1 cellular context compared by ENCODE assay signal in the genomic region with DNA sequence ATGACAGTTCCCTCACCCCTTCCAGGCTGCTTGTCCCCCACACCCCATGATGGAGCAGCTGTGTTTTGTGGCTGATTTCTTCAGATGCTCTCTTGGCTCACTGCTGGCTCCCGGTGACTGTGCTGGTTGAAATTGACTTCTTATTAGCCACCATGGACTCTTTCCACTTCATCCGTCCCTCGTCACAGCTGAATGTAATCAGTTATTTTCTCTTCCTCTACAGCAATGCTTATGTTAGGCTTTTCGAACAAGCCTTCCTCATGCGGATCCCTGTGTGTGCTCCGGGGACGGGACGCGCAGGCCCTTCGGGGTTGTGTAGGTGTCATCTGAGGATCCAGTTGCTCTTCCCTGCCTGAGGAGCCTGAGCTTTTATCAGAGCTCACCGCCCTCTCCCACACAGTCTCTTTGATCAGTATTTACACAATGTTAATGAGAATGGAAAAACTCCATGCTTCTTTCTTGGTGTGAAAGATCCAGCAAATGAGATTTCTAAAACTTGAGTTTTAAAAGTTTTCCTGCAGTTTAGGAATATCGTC.
TF ChIP-seq lines count a peak whose summit lies in the region.

No MANE protein-coding gene starts in this region.

TF ChIP-seq in HepG2, 621 proteins besides CTCF, POLR2A, EP300 and RAD21 (continued from another document and continues in another):
- TF ChIP-seq ZNF318 (CRISPR knock-in tag; IDR thresholded peaks at IDR 0.05): no peak
- TF ChIP-seq ZNF18 (CRISPR knock-in tag; IDR thresholded peaks at IDR 0.05; ENCODE audit: insufficient replicate concordance): no peak
- TF ChIP-seq RBM22 (optimal IDR thresholded peaks at IDR 0.05; ENCODE audit: low read length): no peak
- TF ChIP-seq JUNB (CRISPR knock-in tag; IDR thresholded peaks at IDR 0.05; ENCODE audit: borderline replicate concordance): no peak
- no peak for TF ChIP-seq ZFP36L1 (CRISPR knock-in tag; IDR thresholded peaks at IDR 0.05)
- no peak for TF ChIP-seq MTF2 (CRISPR knock-in tag; IDR thresholded peaks at IDR 0.05; ENCODE audit: borderline replicate concordance)
- TF ChIP-seq SMC3 (IDR thresholded peaks at IDR 0.05; ENCODE audit: low read length): no peak
- TF ChIP-seq, protein P1, sequence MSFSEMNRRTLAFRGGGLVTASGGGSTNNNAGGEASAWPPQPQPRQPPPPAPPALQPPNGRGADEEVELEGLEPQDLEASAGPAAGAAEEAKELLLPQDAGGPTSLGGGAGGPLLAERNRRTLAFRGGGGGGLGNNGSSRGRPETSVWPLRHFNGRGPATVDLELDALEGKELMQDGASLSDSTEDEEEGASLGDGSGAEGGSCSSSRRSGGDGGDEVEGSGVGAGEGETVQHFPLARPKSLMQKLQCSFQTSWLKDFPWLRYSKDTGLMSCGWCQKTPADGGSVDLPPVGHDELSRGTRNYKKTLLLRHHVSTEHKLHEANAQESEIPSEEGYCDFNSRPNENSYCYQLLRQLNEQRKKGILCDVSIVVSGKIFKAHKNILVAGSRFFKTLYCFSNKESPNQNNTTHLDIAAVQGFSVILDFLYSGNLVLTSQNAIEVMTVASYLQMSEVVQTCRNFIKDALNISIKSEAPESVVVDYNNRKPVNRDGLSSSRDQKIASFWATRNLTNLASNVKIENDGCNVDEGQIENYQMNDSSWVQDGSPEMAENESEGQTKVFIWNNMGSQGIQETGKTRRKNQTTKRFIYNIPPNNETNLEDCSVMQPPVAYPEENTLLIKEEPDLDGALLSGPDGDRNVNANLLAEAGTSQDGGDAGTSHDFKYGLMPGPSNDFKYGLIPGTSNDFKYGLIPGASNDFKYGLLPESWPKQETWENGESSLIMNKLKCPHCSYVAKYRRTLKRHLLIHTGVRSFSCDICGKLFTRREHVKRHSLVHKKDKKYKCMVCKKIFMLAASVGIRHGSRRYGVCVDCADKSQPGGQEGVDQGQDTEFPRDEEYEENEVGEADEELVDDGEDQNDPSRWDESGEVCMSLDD (CRISPR knock-in tag; IDR thresholded peaks at IDR 0.05; ENCODE audit: borderline replicate concordance): no peak
- TF ChIP-seq GZF1 (CRISPR knock-in tag; IDR thresholded peaks at IDR 0.05): no peak
- no peak for TF ChIP-seq HNRNPLL (IDR thresholded peaks at IDR 0.05; ENCODE audit: low read depth, low read length, poor library complexity, severe bottlenecking)
- no peak for TF ChIP-seq STAT5B (CRISPR knock-in tag; IDR thresholded peaks at IDR 0.05)
- TF ChIP-seq ASH2L (IDR thresholded peaks at IDR 0.05; ENCODE audit: insufficient read length, low read depth, low read length): peak; percentile 29
- no peak for TF ChIP-seq ZNF510 (CRISPR knock-in tag; IDR thresholded peaks at IDR 0.05; ENCODE audit: low read depth)
- no peak for TF ChIP-seq NR2C2 (CRISPR knock-in tag; IDR thresholded peaks at IDR 0.05; ENCODE audit: borderline replicate concordance)
- TF ChIP-seq ZNF773 (CRISPR knock-in tag; IDR thresholded peaks at IDR 0.05; ENCODE audit: borderline replicate concordance): no peak
- TF ChIP-seq EED (CRISPR knock-in tag; IDR thresholded peaks at IDR 0.05): no peak
- no peak for TF ChIP-seq MAZ (IDR thresholded peaks at IDR 0.05; ENCODE audit: borderline replicate concordance, low read depth, low read length)
- TF ChIP-seq MAZ (CRISPR knock-in tag; IDR thresholded peaks at IDR 0.05; ENCODE audit: low read depth): no peak
- no peak for TF ChIP-seq MBD4 (IDR thresholded peaks at IDR 0.05; ENCODE audit: borderline replicate concordance, low read length)
- TF ChIP-seq, protein P2, sequence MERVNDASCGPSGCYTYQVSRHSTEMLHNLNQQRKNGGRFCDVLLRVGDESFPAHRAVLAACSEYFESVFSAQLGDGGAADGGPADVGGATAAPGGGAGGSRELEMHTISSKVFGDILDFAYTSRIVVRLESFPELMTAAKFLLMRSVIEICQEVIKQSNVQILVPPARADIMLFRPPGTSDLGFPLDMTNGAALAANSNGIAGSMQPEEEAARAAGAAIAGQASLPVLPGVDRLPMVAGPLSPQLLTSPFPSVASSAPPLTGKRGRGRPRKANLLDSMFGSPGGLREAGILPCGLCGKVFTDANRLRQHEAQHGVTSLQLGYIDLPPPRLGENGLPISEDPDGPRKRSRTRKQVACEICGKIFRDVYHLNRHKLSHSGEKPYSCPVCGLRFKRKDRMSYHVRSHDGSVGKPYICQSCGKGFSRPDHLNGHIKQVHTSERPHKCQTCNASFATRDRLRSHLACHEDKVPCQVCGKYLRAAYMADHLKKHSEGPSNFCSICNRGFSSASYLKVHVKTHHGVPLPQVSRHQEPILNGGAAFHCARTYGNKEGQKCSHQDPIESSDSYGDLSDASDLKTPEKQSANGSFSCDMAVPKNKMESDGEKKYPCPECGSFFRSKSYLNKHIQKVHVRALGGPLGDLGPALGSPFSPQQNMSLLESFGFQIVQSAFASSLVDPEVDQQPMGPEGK (CRISPR knock-in tag; IDR thresholded peaks at IDR 0.05): 0 out of 2 replicates have a peak, but pooled peaks have one; percentile 10
- TF ChIP-seq ZFP37 (CRISPR knock-in tag; IDR thresholded peaks at IDR 0.05; ENCODE audit: borderline replicate concordance): no peak
- TF ChIP-seq TCF7L2 (IDR thresholded peaks at IDR 0.05; ENCODE audit: low read depth, low read length): 0 out of 2 replicates have a peak, but pooled peaks have one; percentile 46
- no peak for TF ChIP-seq YEATS2 (CRISPR knock-in tag; IDR thresholded peaks at IDR 0.05; ENCODE audit: borderline replicate concordance)
- no peak for TF ChIP-seq ZNF569 (CRISPR knock-in tag; IDR thresholded peaks at IDR 0.05; ENCODE audit: borderline replicate concordance)
- TF ChIP-seq, protein P3, sequence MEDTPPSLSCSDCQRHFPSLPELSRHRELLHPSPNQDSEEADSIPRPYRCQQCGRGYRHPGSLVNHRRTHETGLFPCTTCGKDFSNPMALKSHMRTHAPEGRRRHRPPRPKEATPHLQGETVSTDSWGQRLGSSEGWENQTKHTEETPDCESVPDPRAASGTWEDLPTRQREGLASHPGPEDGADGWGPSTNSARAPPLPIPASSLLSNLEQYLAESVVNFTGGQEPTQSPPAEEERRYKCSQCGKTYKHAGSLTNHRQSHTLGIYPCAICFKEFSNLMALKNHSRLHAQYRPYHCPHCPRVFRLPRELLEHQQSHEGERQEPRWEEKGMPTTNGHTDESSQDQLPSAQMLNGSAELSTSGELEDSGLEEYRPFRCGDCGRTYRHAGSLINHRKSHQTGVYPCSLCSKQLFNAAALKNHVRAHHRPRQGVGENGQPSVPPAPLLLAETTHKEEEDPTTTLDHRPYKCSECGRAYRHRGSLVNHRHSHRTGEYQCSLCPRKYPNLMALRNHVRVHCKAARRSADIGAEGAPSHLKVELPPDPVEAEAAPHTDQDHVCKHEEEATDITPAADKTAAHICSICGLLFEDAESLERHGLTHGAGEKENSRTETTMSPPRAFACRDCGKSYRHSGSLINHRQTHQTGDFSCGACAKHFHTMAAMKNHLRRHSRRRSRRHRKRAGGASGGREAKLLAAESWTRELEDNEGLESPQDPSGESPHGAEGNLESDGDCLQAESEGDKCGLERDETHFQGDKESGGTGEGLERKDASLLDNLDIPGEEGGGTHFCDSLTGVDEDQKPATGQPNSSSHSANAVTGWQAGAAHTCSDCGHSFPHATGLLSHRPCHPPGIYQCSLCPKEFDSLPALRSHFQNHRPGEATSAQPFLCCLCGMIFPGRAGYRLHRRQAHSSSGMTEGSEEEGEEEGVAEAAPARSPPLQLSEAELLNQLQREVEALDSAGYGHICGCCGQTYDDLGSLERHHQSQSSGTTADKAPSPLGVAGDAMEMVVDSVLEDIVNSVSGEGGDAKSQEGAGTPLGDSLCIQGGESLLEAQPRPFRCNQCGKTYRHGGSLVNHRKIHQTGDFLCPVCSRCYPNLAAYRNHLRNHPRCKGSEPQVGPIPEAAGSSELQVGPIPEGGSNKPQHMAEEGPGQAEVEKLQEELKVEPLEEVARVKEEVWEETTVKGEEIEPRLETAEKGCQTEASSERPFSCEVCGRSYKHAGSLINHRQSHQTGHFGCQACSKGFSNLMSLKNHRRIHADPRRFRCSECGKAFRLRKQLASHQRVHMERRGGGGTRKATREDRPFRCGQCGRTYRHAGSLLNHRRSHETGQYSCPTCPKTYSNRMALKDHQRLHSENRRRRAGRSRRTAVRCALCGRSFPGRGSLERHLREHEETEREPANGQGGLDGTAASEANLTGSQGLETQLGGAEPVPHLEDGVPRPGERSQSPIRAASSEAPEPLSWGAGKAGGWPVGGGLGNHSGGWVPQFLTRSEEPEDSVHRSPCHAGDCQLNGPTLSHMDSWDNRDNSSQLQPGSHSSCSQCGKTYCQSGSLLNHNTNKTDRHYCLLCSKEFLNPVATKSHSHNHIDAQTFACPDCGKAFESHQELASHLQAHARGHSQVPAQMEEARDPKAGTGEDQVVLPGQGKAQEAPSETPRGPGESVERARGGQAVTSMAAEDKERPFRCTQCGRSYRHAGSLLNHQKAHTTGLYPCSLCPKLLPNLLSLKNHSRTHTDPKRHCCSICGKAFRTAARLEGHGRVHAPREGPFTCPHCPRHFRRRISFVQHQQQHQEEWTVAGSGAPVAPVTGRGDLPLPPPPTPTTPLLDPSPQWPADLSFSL (CRISPR knock-in tag; IDR thresholded peaks at IDR 0.05): no peak
- 0 out of 2 replicates have a peak, but pooled peaks have one; percentile 20 for TF ChIP-seq ZBTB33 (CRISPR knock-in tag; IDR thresholded peaks at IDR 0.05)
